In the genomic region with DNA sequence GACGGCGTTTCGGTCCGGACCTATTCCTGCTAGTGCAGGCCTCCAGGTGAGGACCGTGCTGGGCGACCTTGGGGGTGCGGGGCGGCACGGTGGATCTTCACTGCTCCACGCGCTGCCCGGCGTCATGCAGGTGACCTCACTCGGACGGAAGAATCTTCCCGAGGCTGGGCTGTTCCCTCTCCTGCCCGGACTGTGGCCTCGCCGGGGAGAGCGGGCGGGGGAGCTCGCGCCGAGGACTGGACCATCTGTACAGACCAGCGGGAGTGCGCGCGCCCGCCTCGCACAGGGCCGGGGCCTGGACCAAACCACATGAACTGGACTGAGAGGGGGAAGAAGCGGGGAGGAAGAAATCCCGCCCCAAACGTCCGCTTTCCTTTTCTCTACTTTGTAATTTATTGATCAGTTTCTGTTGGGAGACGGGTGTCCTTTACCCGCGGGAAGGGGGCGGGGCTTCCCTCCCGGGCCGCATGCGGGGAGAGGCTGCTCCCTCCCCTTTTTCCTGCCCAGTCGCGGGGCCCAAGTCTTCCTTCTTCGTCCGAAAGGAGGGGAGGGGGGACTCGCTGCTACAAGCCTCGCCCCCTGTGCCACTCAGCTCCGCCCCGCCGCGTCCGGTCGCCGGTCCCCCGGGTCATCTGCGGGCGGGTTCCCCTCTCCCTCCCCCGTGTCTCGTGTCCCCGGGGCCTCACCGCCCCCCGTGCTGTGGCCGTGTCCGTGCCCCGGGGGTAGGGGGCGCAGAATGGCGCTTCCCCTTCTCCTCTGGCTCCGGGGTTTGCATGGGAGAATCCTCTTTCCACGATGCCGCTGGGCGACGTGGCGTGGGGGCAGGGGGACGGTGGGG, we compare ENCODE assay signal across 1 cellular context.
A peak's percentile ranks its signal among the peaks of the same experiment; 100 is the strongest.
TF ChIP-seq lines count a peak whose summit lies in the region.

No MANE protein-coding gene starts in this region.

TF ChIP-seq in HepG2, 621 proteins besides CTCF, POLR2A, EP300 and RAD21 (continued from another document and continues in another):
- TF ChIP-seq KDM3A (CRISPR knock-in tag; IDR thresholded peaks at IDR 0.05; ENCODE audit: low read depth) (peak; percentile 18; the same call in 1 of the 2 replicates), KAT7 (CRISPR knock-in tag; IDR thresholded peaks at IDR 0.05; ENCODE audit: borderline replicate concordance) (no peak), SNAI1 (CRISPR knock-in tag; IDR thresholded peaks at IDR 0.05; ENCODE audit: borderline replicate concordance) (no peak), ISX (CRISPR knock-in tag; conservative IDR thresholded peaks at IDR 0.05) (no peak), ZNF878 (CRISPR knock-in tag; IDR thresholded peaks at IDR 0.05) (no peak), ZNF460 (CRISPR knock-in tag; IDR thresholded peaks at IDR 0.05; ENCODE audit: borderline replicate concordance) (no peak), ZNF253 (CRISPR knock-in tag; IDR thresholded peaks at IDR 0.05; ENCODE audit: borderline replicate concordance) (peak; percentile 61; the same call in 1 of the 2 replicates), GTF2F1 (IDR thresholded peaks at IDR 0.05; ENCODE audit: low read length) (no peak), FOXA3 (CRISPR knock-in tag; IDR thresholded peaks at IDR 0.05) (0 out of 2 replicates have a peak, but pooled peaks have one; percentile 27), BRCA1 (CRISPR knock-in tag; IDR thresholded peaks at IDR 0.05) (0 out of 2 replicates have a peak, but pooled peaks have one; percentile 57), PPARG (CRISPR knock-in tag; conservative IDR thresholded peaks at IDR 0.05) (no peak), ZZZ3 (CRISPR knock-in tag; IDR thresholded peaks at IDR 0.05; ENCODE audit: borderline replicate concordance) (no peak), KLF11 (CRISPR knock-in tag; IDR thresholded peaks at IDR 0.05) (no peak), EEA1 (CRISPR knock-in tag; IDR thresholded peaks at IDR 0.05; ENCODE audit: borderline replicate concordance) (peak; percentile 66; the same call in 1 of the 2 replicates), ZFP36L1 (CRISPR knock-in tag; IDR thresholded peaks at IDR 0.05) (0 out of 2 replicates have a peak, but pooled peaks have one; percentile 28), MEIS2 (CRISPR knock-in tag; IDR thresholded peaks at IDR 0.05) (no peak), ZMYM3 (CRISPR knock-in tag; IDR thresholded peaks at IDR 0.05) (no peak), ZNF550 (CRISPR knock-in tag; IDR thresholded peaks at IDR 0.05; ENCODE audit: borderline replicate concordance) (0 out of 2 replicates have a peak, but pooled peaks have one; percentile 38), NCOA5 (CRISPR knock-in tag; IDR thresholded peaks at IDR 0.05) (no peak), SMAD1 (CRISPR knock-in tag; IDR thresholded peaks at IDR 0.05; ENCODE audit: borderline replicate concordance, low read depth) (no peak), RBAK (CRISPR knock-in tag; IDR thresholded peaks at IDR 0.05) (no peak; the same call in 1 of the 2 replicates)
- TF ChIP-seq, protein P1, sequence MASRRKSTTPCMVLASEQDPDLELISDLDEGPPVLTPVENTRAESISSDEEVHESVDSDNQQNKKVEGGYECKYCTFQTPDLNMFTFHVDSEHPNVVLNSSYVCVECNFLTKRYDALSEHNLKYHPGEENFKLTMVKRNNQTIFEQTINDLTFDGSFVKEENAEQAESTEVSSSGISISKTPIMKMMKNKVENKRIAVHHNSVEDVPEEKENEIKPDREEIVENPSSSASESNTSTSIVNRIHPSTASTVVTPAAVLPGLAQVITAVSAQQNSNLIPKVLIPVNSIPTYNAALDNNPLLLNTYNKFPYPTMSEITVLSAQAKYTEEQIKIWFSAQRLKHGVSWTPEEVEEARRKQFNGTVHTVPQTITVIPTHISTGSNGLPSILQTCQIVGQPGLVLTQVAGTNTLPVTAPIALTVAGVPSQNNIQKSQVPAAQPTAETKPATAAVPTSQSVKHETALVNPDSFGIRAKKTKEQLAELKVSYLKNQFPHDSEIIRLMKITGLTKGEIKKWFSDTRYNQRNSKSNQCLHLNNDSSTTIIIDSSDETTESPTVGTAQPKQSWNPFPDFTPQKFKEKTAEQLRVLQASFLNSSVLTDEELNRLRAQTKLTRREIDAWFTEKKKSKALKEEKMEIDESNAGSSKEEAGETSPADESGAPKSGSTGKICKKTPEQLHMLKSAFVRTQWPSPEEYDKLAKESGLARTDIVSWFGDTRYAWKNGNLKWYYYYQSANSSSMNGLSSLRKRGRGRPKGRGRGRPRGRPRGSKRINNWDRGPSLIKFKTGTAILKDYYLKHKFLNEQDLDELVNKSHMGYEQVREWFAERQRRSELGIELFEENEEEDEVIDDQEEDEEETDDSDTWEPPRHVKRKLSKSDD (CRISPR knock-in tag; IDR thresholded peaks at IDR 0.05; ENCODE audit: low read depth), result peak; percentile 83; the same call in 1 of the 2 replicates
- TF ChIP-seq, protein P2, sequence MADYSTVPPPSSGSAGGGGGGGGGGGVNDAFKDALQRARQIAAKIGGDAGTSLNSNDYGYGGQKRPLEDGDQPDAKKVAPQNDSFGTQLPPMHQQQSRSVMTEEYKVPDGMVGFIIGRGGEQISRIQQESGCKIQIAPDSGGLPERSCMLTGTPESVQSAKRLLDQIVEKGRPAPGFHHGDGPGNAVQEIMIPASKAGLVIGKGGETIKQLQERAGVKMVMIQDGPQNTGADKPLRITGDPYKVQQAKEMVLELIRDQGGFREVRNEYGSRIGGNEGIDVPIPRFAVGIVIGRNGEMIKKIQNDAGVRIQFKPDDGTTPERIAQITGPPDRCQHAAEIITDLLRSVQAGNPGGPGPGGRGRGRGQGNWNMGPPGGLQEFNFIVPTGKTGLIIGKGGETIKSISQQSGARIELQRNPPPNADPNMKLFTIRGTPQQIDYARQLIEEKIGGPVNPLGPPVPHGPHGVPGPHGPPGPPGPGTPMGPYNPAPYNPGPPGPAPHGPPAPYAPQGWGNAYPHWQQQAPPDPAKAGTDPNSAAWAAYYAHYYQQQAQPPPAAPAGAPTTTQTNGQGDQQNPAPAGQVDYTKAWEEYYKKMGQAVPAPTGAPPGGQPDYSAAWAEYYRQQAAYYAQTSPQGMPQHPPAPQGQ (CRISPR knock-in tag; IDR thresholded peaks at IDR 0.05; ENCODE audit: borderline replicate concordance), result no peak
- TF ChIP-seq, protein P3, sequence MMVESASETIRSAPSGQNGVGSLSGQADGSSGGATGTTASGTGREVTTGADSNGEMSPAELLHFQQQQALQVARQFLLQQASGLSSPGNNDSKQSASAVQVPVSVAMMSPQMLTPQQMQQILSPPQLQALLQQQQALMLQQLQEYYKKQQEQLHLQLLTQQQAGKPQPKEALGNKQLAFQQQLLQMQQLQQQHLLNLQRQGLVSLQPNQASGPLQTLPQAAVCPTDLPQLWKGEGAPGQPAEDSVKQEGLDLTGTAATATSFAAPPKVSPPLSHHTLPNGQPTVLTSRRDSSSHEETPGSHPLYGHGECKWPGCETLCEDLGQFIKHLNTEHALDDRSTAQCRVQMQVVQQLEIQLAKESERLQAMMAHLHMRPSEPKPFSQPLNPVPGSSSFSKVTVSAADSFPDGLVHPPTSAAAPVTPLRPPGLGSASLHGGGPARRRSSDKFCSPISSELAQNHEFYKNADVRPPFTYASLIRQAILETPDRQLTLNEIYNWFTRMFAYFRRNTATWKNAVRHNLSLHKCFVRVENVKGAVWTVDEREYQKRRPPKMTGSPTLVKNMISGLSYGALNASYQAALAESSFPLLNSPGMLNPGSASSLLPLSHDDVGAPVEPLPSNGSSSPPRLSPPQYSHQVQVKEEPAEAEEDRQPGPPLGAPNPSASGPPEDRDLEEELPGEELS (CRISPR knock-in tag; IDR thresholded peaks at IDR 0.05), result no peak
- TF ChIP-seq, protein P4, sequence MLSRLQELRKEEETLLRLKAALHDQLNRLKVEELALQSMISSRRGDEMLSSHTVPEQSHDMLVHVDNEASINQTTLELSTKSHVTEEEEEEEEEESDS (CRISPR knock-in tag; IDR thresholded peaks at IDR 0.05; ENCODE audit: borderline replicate concordance), result no peak
- TF ChIP-seq, protein P5, sequence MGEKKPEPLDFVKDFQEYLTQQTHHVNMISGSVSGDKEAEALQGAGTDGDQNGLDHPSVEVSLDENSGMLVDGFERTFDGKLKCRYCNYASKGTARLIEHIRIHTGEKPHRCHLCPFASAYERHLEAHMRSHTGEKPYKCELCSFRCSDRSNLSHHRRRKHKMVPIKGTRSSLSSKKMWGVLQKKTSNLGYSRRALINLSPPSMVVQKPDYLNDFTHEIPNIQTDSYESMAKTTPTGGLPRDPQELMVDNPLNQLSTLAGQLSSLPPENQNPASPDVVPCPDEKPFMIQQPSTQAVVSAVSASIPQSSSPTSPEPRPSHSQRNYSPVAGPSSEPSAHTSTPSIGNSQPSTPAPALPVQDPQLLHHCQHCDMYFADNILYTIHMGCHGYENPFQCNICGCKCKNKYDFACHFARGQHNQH (CRISPR knock-in tag; IDR thresholded peaks at IDR 0.05), result peak; percentile 42; the same call in 1 of the 2 replicates
- TF ChIP-seq, protein P6, sequence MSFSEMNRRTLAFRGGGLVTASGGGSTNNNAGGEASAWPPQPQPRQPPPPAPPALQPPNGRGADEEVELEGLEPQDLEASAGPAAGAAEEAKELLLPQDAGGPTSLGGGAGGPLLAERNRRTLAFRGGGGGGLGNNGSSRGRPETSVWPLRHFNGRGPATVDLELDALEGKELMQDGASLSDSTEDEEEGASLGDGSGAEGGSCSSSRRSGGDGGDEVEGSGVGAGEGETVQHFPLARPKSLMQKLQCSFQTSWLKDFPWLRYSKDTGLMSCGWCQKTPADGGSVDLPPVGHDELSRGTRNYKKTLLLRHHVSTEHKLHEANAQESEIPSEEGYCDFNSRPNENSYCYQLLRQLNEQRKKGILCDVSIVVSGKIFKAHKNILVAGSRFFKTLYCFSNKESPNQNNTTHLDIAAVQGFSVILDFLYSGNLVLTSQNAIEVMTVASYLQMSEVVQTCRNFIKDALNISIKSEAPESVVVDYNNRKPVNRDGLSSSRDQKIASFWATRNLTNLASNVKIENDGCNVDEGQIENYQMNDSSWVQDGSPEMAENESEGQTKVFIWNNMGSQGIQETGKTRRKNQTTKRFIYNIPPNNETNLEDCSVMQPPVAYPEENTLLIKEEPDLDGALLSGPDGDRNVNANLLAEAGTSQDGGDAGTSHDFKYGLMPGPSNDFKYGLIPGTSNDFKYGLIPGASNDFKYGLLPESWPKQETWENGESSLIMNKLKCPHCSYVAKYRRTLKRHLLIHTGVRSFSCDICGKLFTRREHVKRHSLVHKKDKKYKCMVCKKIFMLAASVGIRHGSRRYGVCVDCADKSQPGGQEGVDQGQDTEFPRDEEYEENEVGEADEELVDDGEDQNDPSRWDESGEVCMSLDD (CRISPR knock-in tag; IDR thresholded peaks at IDR 0.05; ENCODE audit: borderline replicate concordance), result no peak
- TF ChIP-seq, protein P7, sequence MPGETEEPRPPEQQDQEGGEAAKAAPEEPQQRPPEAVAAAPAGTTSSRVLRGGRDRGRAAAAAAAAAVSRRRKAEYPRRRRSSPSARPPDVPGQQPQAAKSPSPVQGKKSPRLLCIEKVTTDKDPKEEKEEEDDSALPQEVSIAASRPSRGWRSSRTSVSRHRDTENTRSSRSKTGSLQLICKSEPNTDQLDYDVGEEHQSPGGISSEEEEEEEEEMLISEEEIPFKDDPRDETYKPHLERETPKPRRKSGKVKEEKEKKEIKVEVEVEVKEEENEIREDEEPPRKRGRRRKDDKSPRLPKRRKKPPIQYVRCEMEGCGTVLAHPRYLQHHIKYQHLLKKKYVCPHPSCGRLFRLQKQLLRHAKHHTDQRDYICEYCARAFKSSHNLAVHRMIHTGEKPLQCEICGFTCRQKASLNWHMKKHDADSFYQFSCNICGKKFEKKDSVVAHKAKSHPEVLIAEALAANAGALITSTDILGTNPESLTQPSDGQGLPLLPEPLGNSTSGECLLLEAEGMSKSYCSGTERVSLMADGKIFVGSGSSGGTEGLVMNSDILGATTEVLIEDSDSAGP (CRISPR knock-in tag; IDR thresholded peaks at IDR 0.05; ENCODE audit: borderline replicate concordance), result peak; percentile 94
- TF ChIP-seq, protein P8, sequence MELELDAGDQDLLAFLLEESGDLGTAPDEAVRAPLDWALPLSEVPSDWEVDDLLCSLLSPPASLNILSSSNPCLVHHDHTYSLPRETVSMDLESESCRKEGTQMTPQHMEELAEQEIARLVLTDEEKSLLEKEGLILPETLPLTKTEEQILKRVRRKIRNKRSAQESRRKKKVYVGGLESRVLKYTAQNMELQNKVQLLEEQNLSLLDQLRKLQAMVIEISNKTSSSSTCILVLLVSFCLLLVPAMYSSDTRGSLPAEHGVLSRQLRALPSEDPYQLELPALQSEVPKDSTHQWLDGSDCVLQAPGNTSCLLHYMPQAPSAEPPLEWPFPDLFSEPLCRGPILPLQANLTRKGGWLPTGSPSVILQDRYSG (CRISPR knock-in tag; IDR thresholded peaks at IDR 0.05), result no peak
- TF ChIP-seq, protein P9, sequence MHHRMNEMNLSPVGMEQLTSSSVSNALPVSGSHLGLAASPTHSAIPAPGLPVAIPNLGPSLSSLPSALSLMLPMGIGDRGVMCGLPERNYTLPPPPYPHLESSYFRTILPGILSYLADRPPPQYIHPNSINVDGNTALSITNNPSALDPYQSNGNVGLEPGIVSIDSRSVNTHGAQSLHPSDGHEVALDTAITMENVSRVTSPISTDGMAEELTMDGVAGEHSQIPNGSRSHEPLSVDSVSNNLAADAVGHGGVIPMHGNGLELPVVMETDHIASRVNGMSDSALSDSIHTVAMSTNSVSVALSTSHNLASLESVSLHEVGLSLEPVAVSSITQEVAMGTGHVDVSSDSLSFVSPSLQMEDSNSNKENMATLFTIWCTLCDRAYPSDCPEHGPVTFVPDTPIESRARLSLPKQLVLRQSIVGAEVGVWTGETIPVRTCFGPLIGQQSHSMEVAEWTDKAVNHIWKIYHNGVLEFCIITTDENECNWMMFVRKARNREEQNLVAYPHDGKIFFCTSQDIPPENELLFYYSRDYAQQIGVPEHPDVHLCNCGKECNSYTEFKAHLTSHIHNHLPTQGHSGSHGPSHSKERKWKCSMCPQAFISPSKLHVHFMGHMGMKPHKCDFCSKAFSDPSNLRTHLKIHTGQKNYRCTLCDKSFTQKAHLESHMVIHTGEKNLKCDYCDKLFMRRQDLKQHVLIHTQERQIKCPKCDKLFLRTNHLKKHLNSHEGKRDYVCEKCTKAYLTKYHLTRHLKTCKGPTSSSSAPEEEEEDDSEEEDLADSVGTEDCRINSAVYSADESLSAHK (CRISPR knock-in tag; IDR thresholded peaks at IDR 0.05; ENCODE audit: borderline replicate concordance), result 0 out of 2 replicates have a peak, but pooled peaks have one; percentile 2
- TF ChIP-seq, protein P10, sequence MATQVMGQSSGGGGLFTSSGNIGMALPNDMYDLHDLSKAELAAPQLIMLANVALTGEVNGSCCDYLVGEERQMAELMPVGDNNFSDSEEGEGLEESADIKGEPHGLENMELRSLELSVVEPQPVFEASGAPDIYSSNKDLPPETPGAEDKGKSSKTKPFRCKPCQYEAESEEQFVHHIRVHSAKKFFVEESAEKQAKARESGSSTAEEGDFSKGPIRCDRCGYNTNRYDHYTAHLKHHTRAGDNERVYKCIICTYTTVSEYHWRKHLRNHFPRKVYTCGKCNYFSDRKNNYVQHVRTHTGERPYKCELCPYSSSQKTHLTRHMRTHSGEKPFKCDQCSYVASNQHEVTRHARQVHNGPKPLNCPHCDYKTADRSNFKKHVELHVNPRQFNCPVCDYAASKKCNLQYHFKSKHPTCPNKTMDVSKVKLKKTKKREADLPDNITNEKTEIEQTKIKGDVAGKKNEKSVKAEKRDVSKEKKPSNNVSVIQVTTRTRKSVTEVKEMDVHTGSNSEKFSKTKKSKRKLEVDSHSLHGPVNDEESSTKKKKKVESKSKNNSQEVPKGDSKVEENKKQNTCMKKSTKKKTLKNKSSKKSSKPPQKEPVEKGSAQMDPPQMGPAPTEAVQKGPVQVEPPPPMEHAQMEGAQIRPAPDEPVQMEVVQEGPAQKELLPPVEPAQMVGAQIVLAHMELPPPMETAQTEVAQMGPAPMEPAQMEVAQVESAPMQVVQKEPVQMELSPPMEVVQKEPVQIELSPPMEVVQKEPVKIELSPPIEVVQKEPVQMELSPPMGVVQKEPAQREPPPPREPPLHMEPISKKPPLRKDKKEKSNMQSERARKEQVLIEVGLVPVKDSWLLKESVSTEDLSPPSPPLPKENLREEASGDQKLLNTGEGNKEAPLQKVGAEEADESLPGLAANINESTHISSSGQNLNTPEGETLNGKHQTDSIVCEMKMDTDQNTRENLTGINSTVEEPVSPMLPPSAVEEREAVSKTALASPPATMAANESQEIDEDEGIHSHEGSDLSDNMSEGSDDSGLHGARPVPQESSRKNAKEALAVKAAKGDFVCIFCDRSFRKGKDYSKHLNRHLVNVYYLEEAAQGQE (IDR thresholded peaks at IDR 0.05; ENCODE audit: borderline replicate concordance in 1 of 2, low read depth in 1 of 2, low read length in 2 of 2), result no peak; a peak in 1 of 4 replicates
